In the genomic region with DNA sequence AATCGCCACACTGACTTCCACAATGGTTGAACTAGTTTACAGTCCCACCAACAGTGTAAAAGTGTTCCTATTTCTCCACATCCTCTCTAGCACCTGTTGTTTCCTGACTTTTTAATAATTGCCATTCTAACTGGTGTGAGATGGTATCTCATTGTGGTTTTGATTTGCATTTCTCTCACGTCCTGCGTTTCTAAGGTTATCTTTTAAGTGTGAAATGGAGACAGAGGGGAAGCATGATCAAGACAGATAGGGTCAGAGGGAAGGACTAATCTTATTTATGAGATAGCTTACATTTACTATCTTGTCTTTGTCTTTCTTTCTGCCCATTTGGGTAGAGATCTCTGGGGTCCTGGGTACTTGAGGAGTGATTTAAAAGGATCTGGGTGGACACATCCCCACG, we compare ENCODE assay signal across 10 cellular contexts. TPM values are rescaled to one million over a fixed set of nuclear protein-coding genes. Genes with fewer than 3 reads are reported as not detected.
A peak's percentile ranks its signal among the peaks of the same experiment; 100 is the strongest.
DNase-seq lines count a peak whose midpoint lies in the region; ATAC-seq and TF ChIP-seq lines count a peak whose summit lies in the region.
"Not testable (repeated sequence)": the region's sequence is repeated elsewhere in the genome, so short reads cannot be mapped to it uniquely, and the experiment has no call there.
"Had no signal": no experiment of that assay in that cellular context is flagged by ENCODE, and none has a peak within 500 bp of the region (broad histone marks: within the 10 kb centered on the region; RNA-seq: fewer than 3 reads in every experiment).

No MANE protein-coding gene starts in this region.

- H3K27me3 Mint-ChIP-seq in CD4-positive, alpha-beta memory T cell; T-helper 2 cell treated with Interferon-gamma antibody and Interleukin-4, amounts not matched to agents 5 μg/mL and 100 μg/mL, for 36 hours (ENCODE audit: low read depth); effector memory CD8-positive, alpha-beta T cell: not testable (repeated sequence)

- H3K9me2 ChIP-seq in Loucy (replicated peaks; ENCODE audit: low read depth, low read length): not testable (repeated sequence)

- ATAC-seq in GM18511 (IDR thresholded peaks at IDR 0.05; ENCODE audit: unreplicated experiment): peak; percentile 63
- ATAC-seq in GM18909 (IDR thresholded peaks at IDR 0.05; ENCODE audit: poor library complexity, unreplicated experiment): peak; percentile 61
- peak; percentile 66 for ATAC-seq in GM19452 (IDR thresholded peaks at IDR 0.05; ENCODE audit: unreplicated experiment)
- peak; percentile 49 for ATAC-seq in HG03378 (IDR thresholded peaks at IDR 0.05; ENCODE audit: unreplicated experiment)
- ATAC-seq in effector memory CD8-positive, alpha-beta T cell (replicated peaks): peak; percentile 78

- not testable (repeated sequence) for H3K9ac ChIP-seq in Loucy (ENCODE audit: low read depth, low read length, poor library complexity, severe bottlenecking)

- H3F3A ChIP-seq in Loucy (ENCODE audit: low read depth): not testable (repeated sequence)

- H3K27ac Mint-ChIP-seq in CD4-positive, alpha-beta memory T cell: peak overlapping the region in 3 of 7 donors; percentile 8 to 30 (median 30)
- peak overlapping the region; percentile 15 for H3K27ac Mint-ChIP-seq in T-helper 2 cell treated with Interferon-gamma antibody and Interleukin-4, amounts not matched to agents 5 μg/mL and 100 μg/mL, for 36 hours
- peak overlapping the region; percentile 11 to 30 for H3K27ac Mint-ChIP-seq in effector memory CD8-positive, alpha-beta T cell

- H3K9me3 Mint-ChIP-seq in CD4-positive, alpha-beta memory T cell; T-helper 2 cell treated with Interferon-gamma antibody and Interleukin-4, amounts not matched to agents 5 μg/mL and 100 μg/mL, for 36 hours; effector memory CD8-positive, alpha-beta T cell: not testable (repeated sequence)

- not testable (repeated sequence) for H3K4me3 ChIP-seq in CD4-positive, alpha-beta memory T cell (ENCODE audit: low read length in 2 of 2)
- H3K4me3 ChIP-seq in Loucy (ENCODE audit: low read length, poor library complexity, severe bottlenecking): peak overlapping the region; percentile 2

- H3K4me1 ChIP-seq in CD4-positive, alpha-beta memory T cell (ENCODE audit: insufficient read depth, low read length): not testable (repeated sequence)
- peaks cover 50% of the 10 kb centered on the region for H3K4me1 ChIP-seq in Loucy (ENCODE audit: insufficient read depth, low read length, poor library complexity, severe bottlenecking)

- H3K4me2 ChIP-seq in Loucy (ENCODE audit: low read depth, low read length, poor library complexity, severe bottlenecking): peak overlapping the region; percentile 60

- H3K27ac ChIP-seq in CD4-positive, alpha-beta memory T cell (ENCODE audit: low read depth, low read length): not testable (repeated sequence)

- peak overlapping the region in 5 of 8 donors; percentile 3 to 29 (median 9) for H3K4me3 Mint-ChIP-seq in CD4-positive, alpha-beta memory T cell
- H3K4me3 Mint-ChIP-seq in T-helper 2 cell treated with Interferon-gamma antibody and Interleukin-4, amounts not matched to agents 5 μg/mL and 100 μg/mL, for 36 hours: peak overlapping the region; percentile 13
- H3K4me3 Mint-ChIP-seq in effector memory CD8-positive, alpha-beta T cell: not testable (repeated sequence)

- H3K4me1 Mint-ChIP-seq in CD4-positive, alpha-beta memory T cell: peaks cover 6 to 26% (median 15%) of the 10 kb centered on the region in 4 donors
- peaks cover 30% of the 10 kb centered on the region for H3K4me1 Mint-ChIP-seq in T-helper 2 cell treated with Interferon-gamma antibody and Interleukin-4, amounts not matched to agents 5 μg/mL and 100 μg/mL, for 36 hours (ENCODE audit: low read depth)
- H3K4me1 Mint-ChIP-seq in effector memory CD8-positive, alpha-beta T cell (ENCODE audit: low read depth in 2 of 2): peaks cover 13 to 18% of the 10 kb centered on the region in 2 donors

- CTCF ChIA-PET in CD4-positive, alpha-beta memory T cell (lab: Charles Lee; ENCODE audit: partially characterized antibody): not testable (repeated sequence)

- not testable (repeated sequence) for H3K9me3 ChIP-seq in CD4-positive, alpha-beta memory T cell (ENCODE audit: control insufficient read depth in 1 of 2, low read length in 2 of 2); Loucy (ENCODE audit: insufficient read depth, low read depth, low read length)

- POLR2A ChIA-PET in CD4-positive, alpha-beta memory T cell (lab: Charles Lee; ENCODE audit: partially characterized antibody): not testable (repeated sequence)

- H4K20me1 ChIP-seq in Loucy (ENCODE audit: insufficient read depth, low read length, poor library complexity, severe bottlenecking): not testable (repeated sequence)

- not testable (repeated sequence) for H3K79me2 ChIP-seq in Loucy (ENCODE audit: insufficient read depth, low read length)

- TF ChIP-seq CTCF in Loucy (conservative IDR thresholded peaks at IDR 0.05; ENCODE audit: low read length): not testable (repeated sequence)

- H3K36me3 ChIP-seq in CD4-positive, alpha-beta memory T cell (ENCODE audit: insufficient read depth, low read length); Loucy (ENCODE audit: insufficient read depth, low read length): not testable (repeated sequence)

- H3K27me3 ChIP-seq in CD4-positive, alpha-beta memory T cell (ENCODE audit: insufficient read depth, low read length); Loucy (ENCODE audit: insufficient read depth, low read length, poor library complexity, severe bottlenecking): not testable (repeated sequence)

- not testable (repeated sequence) for H3K36me3 Mint-ChIP-seq in CD4-positive, alpha-beta memory T cell; T-helper 2 cell treated with Interferon-gamma antibody and Interleukin-4, amounts not matched to agents 5 μg/mL and 100 μg/mL, for 36 hours (ENCODE audit: low read depth); effector memory CD8-positive, alpha-beta T cell (ENCODE audit: insufficient read depth)

- H2AFZ ChIP-seq in Loucy (ENCODE audit: low read length): not testable (repeated sequence)

- intact Hi-C loops in CD4-positive, alpha-beta memory T cell (cut with micrococcal nuclease): not testable (repeated sequence)

- DNase-seq in CD4-positive, alpha-beta memory T cell: peak in 4 of 5 donors; percentile 4 to 26 (median 16)
- not testable (repeated sequence) for DNase-seq in T-helper 2 cell treated with Interferon-gamma antibody and Interleukin-4, amounts not matched to agents 5 μg/mL and 100 μg/mL, for 36 hours (ENCODE audit: low spot score); effector memory CD8-positive, alpha-beta T cell

RNA-seq across cellular contexts. Expression of gene EOMES, which starts 48.3 kb away (rescaled TPM):
- 1 to 10 TPM; 4.2 to 4.8 TPM for total RNA-seq in CD4-positive, alpha-beta memory T cell
- 10 to 100 TPM in 1 of 2 donors, 1 to 10 TPM in 1; 4.0 to 10.2 TPM for polyA plus RNA-seq in CD4-positive, alpha-beta memory T cell
- polyA plus RNA-seq: BJ, K562 had no signal
